8 cellular contexts compared by ENCODE assay signal in the genomic region with DNA sequence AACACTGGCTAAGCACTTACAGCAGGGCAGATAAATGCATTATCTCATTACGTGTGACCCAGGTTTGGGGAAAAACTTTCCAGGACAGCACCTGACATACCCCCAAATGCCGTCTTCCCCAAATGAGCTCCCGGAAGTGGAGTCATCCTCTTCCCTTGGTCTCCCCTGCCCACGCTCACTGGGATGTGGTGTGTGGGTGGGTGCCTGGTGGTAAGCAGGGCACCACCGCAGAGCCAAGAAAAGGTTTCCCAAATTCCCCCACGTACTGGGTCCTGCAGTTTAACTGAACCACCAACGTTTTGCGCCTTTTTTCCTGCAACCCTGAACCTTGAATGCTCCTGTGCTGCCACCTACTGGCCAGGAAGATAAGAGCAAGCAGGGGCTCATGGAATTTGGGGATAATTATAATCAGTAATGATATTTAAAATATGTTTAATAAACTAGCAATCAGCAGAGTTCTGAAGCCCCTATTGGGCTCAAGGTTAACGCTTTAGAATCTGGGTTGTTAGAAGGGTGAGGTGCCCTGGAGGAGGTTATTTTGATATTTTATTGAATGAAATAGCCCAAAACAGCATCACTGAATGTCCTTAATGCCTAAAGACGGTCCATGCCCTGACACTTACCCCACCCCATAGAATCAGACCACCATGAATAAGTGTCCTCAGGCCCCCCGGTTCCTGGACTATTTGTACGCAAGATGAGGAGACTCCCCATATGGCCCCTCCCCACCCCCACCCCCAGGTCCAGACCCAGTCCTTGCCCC. TPM values are rescaled to one million over a fixed set of nuclear protein-coding genes. Genes with fewer than 3 reads are reported as not detected.
DNase-seq lines count a peak whose midpoint lies in the region; ATAC-seq, FAIRE-seq and TF ChIP-seq lines count a peak whose summit lies in the region.

No MANE protein-coding gene starts in this region.

- H3K9me3 Mint-ChIP-seq in glutamatergic neuron (ENCODE audit: unreplicated experiment): peaks cover 8% of the 10 kb centered on the region

- DNase-seq in D721Med (ENCODE audit: insufficient read length, low spot score) (no peak), Kasumi-1 (lab: John Stamatoyannopoulos, UW) (peak; percentile 62 to 75), SHP77 treated with DMSO at 0.1 percent for 48 hours (lab: John Stamatoyannopoulos, UW) (peak; percentile 58), glutamatergic neuron (peak; percentile 72), renal cortical epithelial cell (ENCODE audit: low read depth) (peak; percentile 37)
- DNase-seq in activated naive CD4-positive, alpha-beta T cell treated with Interleukin-2 at 50 U/mL for 16 hours: peak; percentile 65

- peaks cover 9% of the 10 kb centered on the region for H3K4me1 Mint-ChIP-seq in glutamatergic neuron (ENCODE audit: low read depth, unreplicated experiment)

- H3K27me3 Mint-ChIP-seq in glutamatergic neuron (ENCODE audit: unreplicated experiment): peaks cover 5% of the 10 kb centered on the region

- FAIRE-seq in D721Med (lab: Jason Lieb, UNC): no peak

- ATAC-seq in GM18868 (IDR thresholded peaks at IDR 0.05; ENCODE audit: unreplicated experiment) (no peak), GM19324 (IDR thresholded peaks at IDR 0.05; ENCODE audit: low FRiP score, unreplicated experiment) (no peak)

- H3K27ac Mint-ChIP-seq in glutamatergic neuron (ENCODE audit: unreplicated experiment): no peak overlapping the region

- TF ChIP-seq CTCF in D721Med (IDR thresholded peaks at IDR 0.05; ENCODE audit: insufficient read depth, missing control alignments) (peak; percentile 100), glutamatergic neuron (IDR thresholded peaks at IDR 0.05; ENCODE audit: partially characterized antibody, unreplicated experiment) (peak; percentile 97)

- no peak overlapping the region for H3K4me3 Mint-ChIP-seq in glutamatergic neuron (ENCODE audit: unreplicated experiment)

- no peaks in the 10 kb centered on the region for H3K36me3 Mint-ChIP-seq in glutamatergic neuron (ENCODE audit: unreplicated experiment)

RNA-seq across cellular contexts. Expression of a gene that starts 8.0 kb away (rescaled TPM):
- total RNA-seq in glutamatergic neuron (ENCODE audit: unreplicated experiment): not detected
- total RNA-seq in renal cortical epithelial cell: not detected in 2 replicates

RNA-seq across cellular contexts. Expression of a gene that starts 41.6 kb away (rescaled TPM):
- total RNA-seq in glutamatergic neuron (ENCODE audit: unreplicated experiment) (123 TPM), renal cortical epithelial cell (under 0.01 and 0.10 TPM in 2 replicates)

Comparison
In these comparisons a context has a peak if more than half of its experiments do, and no peak if none do; other contexts are left out.
1. RNA of a gene that starts 41.6 kb away (total RNA-seq): 123 TPM in glutamatergic neuron (single experiment); under 0.01 to 0.10 TPM in renal cortical epithelial cell; every median in the first group is over 100 times any median in the second.